In genomic region chr3:37989821-37990480, GRCh38 we compare ENCODE assay signal across 26 cellular contexts. TPM values are rescaled to one million over a fixed set of nuclear protein-coding genes. Genes with fewer than 3 reads are reported as not detected.
A peak's percentile ranks its signal among the peaks of the same experiment; 100 is the strongest.
DNase-seq lines count a peak whose midpoint lies in the region; ATAC-seq and TF ChIP-seq lines count a peak whose summit lies in the region.
"Had no signal": no experiment of that assay in that cellular context is flagged by ENCODE, and none has a peak within 500 bp of the region (broad histone marks: within the 10 kb centered on the region; RNA-seq: fewer than 3 reads in every experiment).

No MANE protein-coding gene starts in this region.

- H4K20me1 ChIP-seq in IMR-90 (ENCODE audit: insufficient read depth, low read length) (no peaks in the 10 kb centered on the region), neural progenitor cell (ENCODE audit: low read depth) (no peaks in the 10 kb centered on the region)

- no peak overlapping the region for H4K5ac ChIP-seq in IMR-90 (ENCODE audit: low read depth, low read length)

- intact Hi-C loops in IMR-90 (cut with micrococcal nuclease), result no loop called here
- intact Hi-C loops in testis (cut with DNase I; ENCODE audit: low total_unique reads), result no loop called here

- no peak overlapping the region for H3K14ac ChIP-seq in IMR-90 (replicated peaks; ENCODE audit: low read depth, low read length)

- POLR2A ChIA-PET in IMR-90 (lab: Charles Lee; ENCODE audit: unreplicated experiment), result no interaction called here
- POLR2A ChIA-PET in CD8-positive, alpha-beta memory T cell (lab: Charles Lee), result no interaction called here

- H2AFZ ChIP-seq in IMR-90 (replicated peaks; ENCODE audit: low read length, poor library complexity), result no peak overlapping the region
- no peak overlapping the region for H2AFZ ChIP-seq in neural progenitor cell (replicated peaks)

- peaks cover 15% of the 10 kb centered on the region for H3K4me1 Mint-ChIP-seq in neural progenitor cell
- H3K4me1 Mint-ChIP-seq in CD8-positive, alpha-beta memory T cell, result peaks cover 15 to 28% (median 22%) of the 10 kb centered on the region in 3 donors

- H3K4me2 ChIP-seq in IMR-90 (ENCODE audit: low read depth, low read length), result no peak overlapping the region
- H3K4me2 ChIP-seq in neural progenitor cell, result no peak overlapping the region

- H3K36me3 ChIP-seq in IMR-90 (ENCODE audit: control insufficient read depth, insufficient read depth, low read length) (no peaks in the 10 kb centered on the region), duodenal mucosa (ENCODE audit: control insufficient read depth in 1 of 2, insufficient read depth in 2 of 2, low read length in 2 of 2) (no peaks in the 10 kb centered on the region), neural progenitor cell (no peaks in the 10 kb centered on the region), testis (ENCODE audit: low read depth, missing control alignments) (no peaks in the 10 kb centered on the region)
- H3K36me3 ChIP-seq in CD8-positive, alpha-beta memory T cell (ENCODE audit: insufficient read depth, low read length), result no peaks in the 10 kb centered on the region
- H3K36me3 ChIP-seq: esophagus squamous epithelium, vagina had no signal

- no peak overlapping the region for H2BK15ac ChIP-seq in IMR-90 (ENCODE audit: low read depth, low read length)

- H3K4me3 ChIP-seq in IMR-90 (ENCODE audit: insufficient read depth, low read depth, low read length), result no peak overlapping the region
- peak overlapping the region; percentile 66 to 70 for H3K4me3 ChIP-seq in duodenal mucosa (ENCODE audit: low read depth in 1 of 2, low read length in 2 of 2)
- no peak overlapping the region for H3K4me3 ChIP-seq in neural progenitor cell
- no peak overlapping the region for H3K4me3 ChIP-seq in testis
- H3K4me3 ChIP-seq in CD8-positive, alpha-beta memory T cell (ENCODE audit: low read length), result no peak overlapping the region
- H3K4me3 ChIP-seq: esophagus squamous epithelium, vagina had no signal

- no peak overlapping the region for H3K23ac ChIP-seq in IMR-90 (ENCODE audit: low read depth, low read length)

- DNase-seq in IMR-90 (no peak), neural progenitor cell (ENCODE audit: low spot score) (no peak), testis (peak; percentile 4), foreskin melanocyte (no peak), GM20000 (ENCODE audit: low spot score) (no peak), NCI-H2227 treated with DMSO at 0.1 percent for 48 hours (lab: John Stamatoyannopoulos, UW) (no peak)
- DNase-seq in CD8-positive, alpha-beta memory T cell, result no peak
- DNase-seq: activated effector memory CD4-positive, alpha-beta T cell treated with Interleukin-2 at 50 U/mL for 16 hours; activated T-cell treated with anti-CD3 and anti-CD28 coated beads for 4 hours; anterior cingulate cortex; DMS53; esophagus squamous epithelium; KG1; left cardiac atrium; MM.1S; naive B cell; NCI-H2081 treated with DMSO at 0.1 percent for 48 hours; occipital lobe; stimulated activated CD4-positive, alpha-beta T cell treated with anti-CD3 and anti-CD28 coated beads, Interleukin-4, amount 100 ng/mL, for 1 hour; T-helper 2 cell had no signal

- no peak overlapping the region for H4K91ac ChIP-seq in IMR-90 (ENCODE audit: insufficient read depth, low read depth, low read length)

- no peaks in the 10 kb centered on the region for H3K79me2 ChIP-seq in neural progenitor cell (ENCODE audit: low read depth)

- no peak overlapping the region for H3K18ac ChIP-seq in IMR-90 (ENCODE audit: low read depth, low read length)

- no peak for ATAC-seq in IMR-90 (ENCODE audit: low read depth)
- ATAC-seq: left cardiac atrium had no signal

- peak overlapping the region; percentile 23 for H3K27ac Mint-ChIP-seq in neural progenitor cell
- peak overlapping the region in 2 of 8 donors; percentile 77 to 79 for H3K27ac Mint-ChIP-seq in CD8-positive, alpha-beta memory T cell
- H3K27ac Mint-ChIP-seq: activated naive CD8-positive, alpha-beta T cell had no signal

- CTCF ChIA-PET in IMR-90 (lab: Yijun Ruan, JAX), result no interaction called here
- CTCF ChIA-PET in CD8-positive, alpha-beta memory T cell (lab: Charles Lee), result interaction anchor here (0.6 to 2.5 kb wide), 2 partner anchors 15 to 26 kb away, joined by 3 to 6 read pairs; no protein-coding TSS in a partner anchor

- H3K27me3 Mint-ChIP-seq in neural progenitor cell (ENCODE audit: insufficient read depth, low read depth), result peaks cover 16% of the 10 kb centered on the region
- H3K27me3 Mint-ChIP-seq in CD8-positive, alpha-beta memory T cell, result peaks cover 0 to 1% of the 10 kb centered on the region in 2 donors
- H3K27me3 Mint-ChIP-seq: activated naive CD8-positive, alpha-beta T cell; CD4-positive, alpha-beta memory T cell had no signal

- H3K9me1 ChIP-seq in IMR-90 (ENCODE audit: insufficient read depth, low read length), result 0 out of 2 replicates have a peak, but pooled peaks cover 4% of the 10 kb centered on the region

- H3K4me1 ChIP-seq in IMR-90 (ENCODE audit: control insufficient read depth, insufficient read depth, low read length) (peaks cover 2% of the 10 kb centered on the region), duodenal mucosa (ENCODE audit: control insufficient read depth in 1 of 2, insufficient read depth in 2 of 2, low read length in 2 of 2) (peaks cover 63 to 64% of the 10 kb centered on the region in 2 donors), neural progenitor cell (no peaks in the 10 kb centered on the region), testis (peaks cover 14% of the 10 kb centered on the region)
- H3K4me1 ChIP-seq in CD8-positive, alpha-beta memory T cell (ENCODE audit: insufficient read depth, low read length), result peaks cover 12% of the 10 kb centered on the region

- WGBS in IMR-90 (ENCODE audit: extremely low coverage in 2 of 2, insufficient read length in 1 of 2), 2 experiments, result 100% methylated on average over 2 of the region's 7 CpGs; no CpG with 5 or more reads in 1 of the 2 experiments
- WGBS in testis, 2 donors, result 83 to 97% methylated on average over 4 to 7 of the region's 7 CpGs

- H3K9me3 Mint-ChIP-seq in neural progenitor cell, result no peaks in the 10 kb centered on the region
- no peaks in the 10 kb centered on the region for H3K9me3 Mint-ChIP-seq in CD8-positive, alpha-beta memory T cell
- H3K9me3 Mint-ChIP-seq: CD4-positive, alpha-beta memory T cell; endodermal cell; naive B cell had no signal

- no peak overlapping the region for H2BK20ac ChIP-seq in IMR-90 (ENCODE audit: low read depth, low read length)

- H3K9me3 ChIP-seq in IMR-90 (ENCODE audit: control insufficient read depth, insufficient read depth, low read length) (no peaks in the 10 kb centered on the region), duodenal mucosa (ENCODE audit: control insufficient read depth in 1 of 2, low read length in 2 of 2) (no peaks in the 10 kb centered on the region), neural progenitor cell (ENCODE audit: low read depth) (no peaks in the 10 kb centered on the region), testis (no peaks in the 10 kb centered on the region)
- no peaks in the 10 kb centered on the region for H3K9me3 ChIP-seq in CD8-positive, alpha-beta memory T cell (ENCODE audit: low read length)
- H3K9me3 ChIP-seq: esophagus squamous epithelium, vagina had no signal

- no peak overlapping the region for H4K8ac ChIP-seq in IMR-90 (ENCODE audit: low read depth in 2 of 2, low read length in 2 of 2)

- H3K56ac ChIP-seq in IMR-90 (ENCODE audit: extremely low read depth, insufficient read depth, low read length), result no peak overlapping the region

- TF ChIP-seq RAD21 in IMR-90 (IDR thresholded peaks at IDR 0.05; ENCODE audit: low read length), result no peak

- H3K27me3 ChIP-seq in IMR-90 (ENCODE audit: control insufficient read depth, insufficient read depth, low read length), result no peaks in the 10 kb centered on the region; the same call in 1 of the 2 replicates
- H3K27me3 ChIP-seq in duodenal mucosa (ENCODE audit: control insufficient read depth in 1 of 2, insufficient read depth in 2 of 2, low read length in 2 of 2), result no peaks in the 10 kb centered on the region
- H3K27me3 ChIP-seq in neural progenitor cell, result no peaks in the 10 kb centered on the region
- no peaks in the 10 kb centered on the region for H3K27me3 ChIP-seq in testis
- no peaks in the 10 kb centered on the region for H3K27me3 ChIP-seq in CD8-positive, alpha-beta memory T cell (ENCODE audit: insufficient read depth, low read length, poor library complexity, severe bottlenecking)
- H3K27me3 ChIP-seq: esophagus squamous epithelium, vagina had no signal

- no peak for TF ChIP-seq CTCF in IMR-90 (conservative IDR thresholded peaks at IDR 0.05; ENCODE audit: low read depth, low read length)
- no peak for TF ChIP-seq CTCF in neural progenitor cell (IDR thresholded peaks at IDR 0.05)
- TF ChIP-seq CTCF in testis (IDR thresholded peaks at IDR 0.05), result no peak
- TF ChIP-seq CTCF in GM20000 (IDR thresholded peaks at IDR 0.05; ENCODE audit: extremely low read depth, missing control alignments), result no peak

- no peak overlapping the region for H3K4me3 Mint-ChIP-seq in neural progenitor cell
- H3K4me3 Mint-ChIP-seq in CD8-positive, alpha-beta memory T cell, result peak overlapping the region in 1 of 7 donors; percentile 77
- H3K4me3 Mint-ChIP-seq: activated naive CD8-positive, alpha-beta T cell; CD4-positive, alpha-beta memory T cell; endodermal cell had no signal

- 0 out of 2 replicates have a peak overlapping the region, but pooled peaks have one; percentile 37 for H2AK5ac ChIP-seq in IMR-90 (ENCODE audit: low read depth, low read length)

- TF ChIP-seq POLR2A in IMR-90 (IDR thresholded peaks at IDR 0.05; ENCODE audit: low read depth, low read length), result no peak
- no peak for TF ChIP-seq POLR2A in testis (IDR thresholded peaks at IDR 0.05)

- no peak overlapping the region for H2BK120ac ChIP-seq in IMR-90 (ENCODE audit: low read depth, low read length)

- peaks cover 1% of the 10 kb centered on the region for H3K36me3 Mint-ChIP-seq in neural progenitor cell
- H3K36me3 Mint-ChIP-seq in CD8-positive, alpha-beta memory T cell, result peaks cover 0 to 9% (median 0%) of the 10 kb centered on the region in 3 donors
- H3K36me3 Mint-ChIP-seq: activated naive CD8-positive, alpha-beta T cell; naive B cell had no signal

- no peak overlapping the region for H3K4ac ChIP-seq in IMR-90 (ENCODE audit: low read depth, low read length)

- no peak overlapping the region for H2AK9ac ChIP-seq in IMR-90 (replicated peaks; ENCODE audit: low read depth, low read length, poor library complexity)

- no TSS peak for BruUV-seq in IMR-90 (replicated peaks; lab: Mats Ljungman, UMichigan)

- in situ Hi-C loops in IMR-90 (cut with MboI; ENCODE audit: low sequenced_read_pairs), result no loop called here

- H3K9ac ChIP-seq in IMR-90 (ENCODE audit: low read depth, low read length) (no peak overlapping the region), duodenal mucosa (ENCODE audit: low read depth in 1 of 2, low read length in 2 of 2) (peak overlapping the region; percentile 90 to 99), neural progenitor cell (no peak overlapping the region)

- dilution Hi-C loops in IMR-90 (cut with HindIII; ENCODE audit: low sequenced_read_pairs, unreplicated experiment), result no loop called here

- H2BK5ac ChIP-seq in IMR-90 (ENCODE audit: low read depth, low read length, poor library complexity, severe bottlenecking), result no peak overlapping the region

- H3K27ac ChIP-seq in IMR-90 (ENCODE audit: insufficient read depth, low read length), result no peak overlapping the region
- H3K27ac ChIP-seq in duodenal mucosa (ENCODE audit: low read depth, low read length), result peak overlapping the region; percentile 88
- H3K27ac ChIP-seq in neural progenitor cell, result no peak overlapping the region
- H3K27ac ChIP-seq in testis, result no peak overlapping the region
- no peak overlapping the region for H3K27ac ChIP-seq in CD8-positive, alpha-beta memory T cell (ENCODE audit: low read depth, low read length)
- H3K27ac ChIP-seq: vagina had no signal

- H3F3A ChIP-seq in neural progenitor cell (ENCODE audit: low read depth), result no peaks in the 10 kb centered on the region

- H3K79me1 ChIP-seq in IMR-90 (ENCODE audit: low read depth in 1 of 2, low read length in 2 of 2), result no peaks in the 10 kb centered on the region

RNA-seq across cellular contexts. Expression of gene VILL, which starts 0.6 kb away (rescaled TPM):
- 2.3 and 2.5 TPM in 2 replicates for total RNA-seq in IMR-90 (2012; rRNA removed)
- polyA plus RNA-seq in IMR-90 (2012; rRNA removed), result 4.5 and 4.7 TPM in 2 replicates
- 1.3 and 3.7 TPM in 2 replicates for polyA plus RNA-seq in IMR-90 (2012; cell fraction: cytosol; rRNA removed)
- 15.6 and 35.8 TPM in 2 replicates for polyA plus RNA-seq in IMR-90 (2012; cell fraction: nucleus; rRNA removed; ENCODE audit: low replicate concordance)
- total RNA-seq in neural progenitor cell (ENCODE audit: low replicate concordance), result 4.9 and 5.6 TPM in 2 replicates
- 10 to 100 TPM; 16.3 to 17.4 TPM for total RNA-seq in testis
- 9.5 TPM for polyA plus RNA-seq in testis (ENCODE audit: insufficient read depth, low read depth, low replicate concordance)
- 10 to 100 TPM; 14.7 to 15.8 TPM for total RNA-seq in CD8-positive, alpha-beta memory T cell
- polyA plus RNA-seq in CD8-positive, alpha-beta memory T cell, result 16.8 TPM

RNA-seq across cellular contexts. Expression of gene PLCD1, which starts 39.5 kb away (rescaled TPM):
- total RNA-seq in IMR-90 (2012; rRNA removed) (15.0 and 16.3 TPM in 2 replicates), neural progenitor cell (ENCODE audit: low replicate concordance) (38.6 and 42.4 TPM in 2 replicates), testis (100 to 1,000 TPM; 155 to 228 TPM)
- polyA plus RNA-seq in IMR-90 (2012; rRNA removed) (13.2 and 14.9 TPM in 2 replicates), testis (ENCODE audit: insufficient read depth, low read depth, low replicate concordance) (88.4 TPM)
- 7.0 and 12.3 TPM in 2 replicates for polyA plus RNA-seq in IMR-90 (2012; cell fraction: cytosol; rRNA removed)
- polyA plus RNA-seq in IMR-90 (2012; cell fraction: nucleus; rRNA removed; ENCODE audit: low replicate concordance), result 21.6 and 50.5 TPM in 2 replicates
- total RNA-seq in CD8-positive, alpha-beta memory T cell, result 10 to 100 TPM; 12.8 to 18.5 TPM
- 36.4 TPM for polyA plus RNA-seq in CD8-positive, alpha-beta memory T cell

RNA-seq across cellular contexts. Expression of gene DLEC1, which starts 49.1 kb away (rescaled TPM):
- total RNA-seq in IMR-90 (2012; rRNA removed) (not detected in 2 replicates), neural progenitor cell (ENCODE audit: low replicate concordance) (0.60 and 1.4 TPM in 2 replicates), testis (10 to 100 TPM; 32.3 to 40.8 TPM)
- polyA plus RNA-seq in IMR-90 (2012; rRNA removed) (0.03 TPM in 1 of 2 replicates, not detected in the other), testis (ENCODE audit: insufficient read depth, low read depth, low replicate concordance) (36.9 TPM)
- not detected in 2 replicates for polyA plus RNA-seq in IMR-90 (2012; cell fraction: cytosol; rRNA removed)
- 0.17 and 0.18 TPM in 2 replicates for polyA plus RNA-seq in IMR-90 (2012; cell fraction: nucleus; rRNA removed; ENCODE audit: low replicate concordance)
- total RNA-seq in CD8-positive, alpha-beta memory T cell, result 1 to 10 TPM; 1.0 to 1.3 TPM
- 0.56 TPM for polyA plus RNA-seq in CD8-positive, alpha-beta memory T cell
- total RNA-seq: G401 had no signal

Comparison
In these comparisons a context has a peak if more than half of its experiments do, and no peak if none do; other contexts are left out.
1. H3K4me3 ChIP-seq: peak in duodenal mucosa (2 of 2); none in IMR-90 (single experiment), neural progenitor cell (single experiment), testis (0 of 2) and CD8-positive, alpha-beta memory T cell (single experiment).
2. H3K9ac ChIP-seq: peak in duodenal mucosa (2 of 2); none in IMR-90 (single experiment) and neural progenitor cell (single experiment).
3. RNA of gene DLEC1, which starts 49.1 kb away (total RNA-seq): 32.3 to 40.8 TPM in testis; 1.0 to 1.3 TPM in CD8-positive, alpha-beta memory T cell, 0.60 to 1.4 TPM in neural progenitor cell and not detected in IMR-90; every median in the first group is over 10 times any median in the second.